ENCODE assay signal across 14 cellular contexts in the genomic region with DNA sequence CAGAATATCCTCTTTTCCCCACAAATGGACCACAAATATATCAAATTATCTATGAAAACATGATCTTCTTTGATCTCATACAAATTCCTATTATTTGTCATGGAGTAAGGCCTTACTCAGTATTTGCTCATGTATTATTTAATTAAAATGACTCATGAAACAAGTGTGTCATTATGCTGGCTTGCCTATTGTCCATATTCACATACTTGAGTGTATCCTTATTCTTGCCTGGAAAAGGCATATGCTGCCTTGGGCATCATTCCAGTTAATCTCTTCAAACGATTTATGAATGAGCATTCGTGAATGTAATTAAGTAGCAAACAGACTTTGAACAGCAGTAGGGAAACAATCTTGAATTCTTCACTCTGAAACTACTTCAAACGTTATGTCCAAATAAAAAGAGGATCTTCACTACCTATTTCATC. TPM values are rescaled to one million over a fixed set of nuclear protein-coding genes. Genes with fewer than 3 reads are reported as not detected.
A peak's percentile ranks its signal among the peaks of the same experiment; 100 is the strongest.
DNase-seq lines count a peak whose midpoint lies in the region; ATAC-seq, FAIRE-seq and TF ChIP-seq lines count a peak whose summit lies in the region.
"Had no signal": no experiment of that assay in that cellular context is flagged by ENCODE, and none has a peak within 500 bp of the region (broad histone marks: within the 10 kb centered on the region; RNA-seq: fewer than 3 reads in every experiment).

No MANE protein-coding gene starts in this region.

- peak overlapping the region; percentile 8 for H3K9ac ChIP-seq in endothelial cell of umbilical vein (replicated peaks; ENCODE audit: extremely low read depth, insufficient read depth, low read length)
- H3K9ac ChIP-seq: neural progenitor cell had no signal

- no peaks in the 10 kb centered on the region for H3K9me1 ChIP-seq in endothelial cell of umbilical vein (replicated peaks; ENCODE audit: control insufficient read depth, extremely low read depth, insufficient read depth, low read length)

- peak; percentile 78 for FAIRE-seq in endothelial cell of umbilical vein (lab: Jason Lieb, UNC)
- FAIRE-seq: kidney had no signal

- ATAC-seq in upper lobe of right lung = peak; percentile 42

- H3K27me3 Mint-ChIP-seq in activated CD4-positive, alpha-beta T cell treated with anti-CD3 and anti-CD28 coated beads, Interleukin-2, amount 10 ng/mL, durations not matched to agents 7 days and 5 days = peaks cover 29% of the 10 kb centered on the region

- H3K4me1 ChIP-seq in endothelial cell of umbilical vein (ENCODE audit: control insufficient read depth, extremely low read depth, insufficient read depth, low read length) (peaks cover 30% of the 10 kb centered on the region), upper lobe of right lung (peaks cover 4% of the 10 kb centered on the region), prostate gland (replicated peaks) (no peaks in the 10 kb centered on the region)
- H3K4me1 ChIP-seq: neural progenitor cell had no signal

- no peak for TF ChIP-seq POLR2A in endothelial cell of umbilical vein (IDR thresholded peaks at IDR 0.05; ENCODE audit: low read depth, low read length)
- TF ChIP-seq POLR2A in prostate gland (IDR thresholded peaks at IDR 0.05) = no peak

- H3K27ac ChIP-seq in endothelial cell of umbilical vein (ENCODE audit: insufficient read depth, low read depth, low read length) (peak overlapping the region; percentile 70), upper lobe of right lung (peak overlapping the region; percentile 24), prostate gland (no peak overlapping the region)
- H3K27ac ChIP-seq: neural progenitor cell, thoracic aorta had no signal

- no TSS peak for BruUV-seq in endothelial cell of umbilical vein (replicated peaks; lab: Mats Ljungman, UMichigan)

- CTCF ChIA-PET in endothelial cell of umbilical vein (lab: Charles Lee) = no interaction called here
- CTCF ChIA-PET in activated CD4-positive, alpha-beta T cell treated with anti-CD3 and anti-CD28 coated beads, Interleukin-2, amount 10 ng/mL, durations not matched to agents 7 days and 5 days (lab: Charles Lee) = no interaction called here

- dilution Hi-C loops in endothelial cell of umbilical vein (cut with MboI; ENCODE audit: extremely low pct_ligation_motif_present, low sequenced_read_pairs) = no loop called here

- H3K4me3 Mint-ChIP-seq in activated CD4-positive, alpha-beta T cell treated with anti-CD3 and anti-CD28 coated beads, Interleukin-2, amount 10 ng/mL, durations not matched to agents 7 days and 5 days = no peak overlapping the region
- H3K4me3 Mint-ChIP-seq: neural progenitor cell had no signal

- H3K9me3 Mint-ChIP-seq in activated CD4-positive, alpha-beta T cell treated with anti-CD3 and anti-CD28 coated beads, Interleukin-2, amount 10 ng/mL, durations not matched to agents 7 days and 5 days = no peaks in the 10 kb centered on the region

- H3K4me1 Mint-ChIP-seq in activated CD4-positive, alpha-beta T cell treated with anti-CD3 and anti-CD28 coated beads, Interleukin-2, amount 10 ng/mL, durations not matched to agents 7 days and 5 days = no peaks in the 10 kb centered on the region

- WGBS in prostate gland = 4% methylated on average over 3 of the region's 3 CpGs

- no peaks in the 10 kb centered on the region for H3K36me3 Mint-ChIP-seq in activated CD4-positive, alpha-beta T cell treated with anti-CD3 and anti-CD28 coated beads, Interleukin-2, amount 10 ng/mL, durations not matched to agents 7 days and 5 days (ENCODE audit: low read depth)
- H3K36me3 Mint-ChIP-seq: neural progenitor cell had no signal

- H3K4me3 ChIP-seq in endothelial cell of umbilical vein (replicated peaks in 1 of 3; ENCODE audit: insufficient read depth in 1 of 3, low read depth in 1 of 3, low read length in 3 of 3) (peak overlapping the region in 1 of 3 experiments; percentile 30), upper lobe of right lung (no peak overlapping the region), prostate gland (no peak overlapping the region)
- H3K4me3 ChIP-seq: neural progenitor cell, thoracic aorta had no signal

- POLR2A ChIA-PET in endothelial cell of umbilical vein (lab: Charles Lee) = no interaction called here
- POLR2A ChIA-PET in activated CD4-positive, alpha-beta T cell treated with anti-CD3 and anti-CD28 coated beads, Interleukin-2, amount 10 ng/mL, durations not matched to agents 7 days and 5 days (lab: Charles Lee) = no interaction called here

- no peaks in the 10 kb centered on the region for H3K79me2 ChIP-seq in endothelial cell of umbilical vein (ENCODE audit: control insufficient read depth, insufficient read depth, low read length)

- no peaks in the 10 kb centered on the region for H3K27me3 ChIP-seq in endothelial cell of umbilical vein (ENCODE audit: control insufficient read depth in 2 of 2, insufficient read depth in 2 of 2, low read length in 2 of 2)
- H3K27me3 ChIP-seq in upper lobe of right lung = no peaks in the 10 kb centered on the region
- no peaks in the 10 kb centered on the region for H3K27me3 ChIP-seq in prostate gland (replicated peaks; ENCODE audit: insufficient read depth)
- H3K27me3 ChIP-seq: neural progenitor cell had no signal

- H3K36me3 ChIP-seq in endothelial cell of umbilical vein (ENCODE audit: control insufficient read depth in 2 of 2, extremely low read depth in 1 of 2, insufficient read depth in 2 of 2, low read length in 2 of 2) (no peaks in the 10 kb centered on the region), upper lobe of right lung (no peaks in the 10 kb centered on the region), prostate gland (no peaks in the 10 kb centered on the region)
- H3K36me3 ChIP-seq: neural progenitor cell, thoracic aorta had no signal

- H3K27ac Mint-ChIP-seq in activated CD4-positive, alpha-beta T cell treated with anti-CD3 and anti-CD28 coated beads, Interleukin-2, amount 10 ng/mL, durations not matched to agents 7 days and 5 days = no peak overlapping the region
- H3K27ac Mint-ChIP-seq: neural progenitor cell had no signal

- TF ChIP-seq CTCF in endothelial cell of umbilical vein (IDR thresholded peaks at IDR 0.05; ENCODE audit: extremely low read depth in 1 of 2, insufficient read depth in 1 of 2, low read depth in 1 of 2, low read length in 2 of 2) (no peak), upper lobe of right lung (IDR thresholded peaks at IDR 0.05) (no peak), prostate gland (IDR thresholded peaks at IDR 0.05) (no peak)

- intact Hi-C loops in endothelial cell of umbilical vein (cut with micrococcal nuclease) = no loop called here
- intact Hi-C loops in upper lobe of right lung (cut with DNase I) = no loop called here
- intact Hi-C loops in prostate gland (cut with DNase I) = no loop called here

- DNase-seq in DMS153 (lab: John Stamatoyannopoulos, UW) (peak; percentile 56), DMS153 treated with DMSO at 0.1 percent for 48 hours (lab: John Stamatoyannopoulos, UW; ENCODE audit: unreplicated experiment) (no peak), NCI-H69 (lab: John Stamatoyannopoulos, UW) (peak; percentile 96), endothelial cell of umbilical vein (ENCODE audit: low read depth, low spot score) (peak; percentile 87), upper lobe of right lung (no peak), prostate gland (ENCODE audit: low spot score) (no peak), H4 (ENCODE audit: low spot score) (no peak)
- DNase-seq in activated CD4-positive, alpha-beta T cell treated with anti-CD3 and anti-CD28 coated beads, Interleukin-2, amount 10 ng/mL, durations not matched to agents 7 days and 5 days = no peak
- DNase-seq: activated effector memory CD4-positive, alpha-beta T cell treated with anti-CD3 and anti-CD28 coated beads, Interleukin-2, amount 50 U/mL, for 16 hours; effector memory CD4-positive, alpha-beta T cell; kidney; stimulated activated CD4-positive, alpha-beta T cell treated with anti-CD3 and anti-CD28 coated beads, Interleukin-4, amount 100 ng/mL, for 1 hour had no signal

- peak overlapping the region; percentile 88 for H2AFZ ChIP-seq in endothelial cell of umbilical vein (ENCODE audit: low read depth, low read length)
- H2AFZ ChIP-seq: neural progenitor cell had no signal

- peak overlapping the region; percentile 88 for H3K4me2 ChIP-seq in endothelial cell of umbilical vein (ENCODE audit: insufficient read depth, low read length)
- H3K4me2 ChIP-seq: neural progenitor cell had no signal

- no peaks in the 10 kb centered on the region for H4K20me1 ChIP-seq in endothelial cell of umbilical vein (replicated peaks; ENCODE audit: control insufficient read depth, extremely low read depth, insufficient read depth, low read length)

- H3K9me3 ChIP-seq in endothelial cell of umbilical vein (replicated peaks; ENCODE audit: control insufficient read depth, insufficient read depth, low read length) (no peaks in the 10 kb centered on the region), upper lobe of right lung (no peaks in the 10 kb centered on the region), prostate gland (no peaks in the 10 kb centered on the region)
- H3K9me3 ChIP-seq: thoracic aorta had no signal

RNA-seq across cellular contexts. Expression of a gene that starts 22.6 kb away (rescaled TPM):
- total RNA-seq in endothelial cell of umbilical vein (36.6 and 40.7 TPM in 2 replicates), upper lobe of right lung (15.2 TPM), prostate gland (1 to 10 TPM; 7.4 to 8.3 TPM)
- polyA plus RNA-seq in endothelial cell of umbilical vein = 12.9 and 17.1 TPM in 2 replicates
- 21.6 and 30.7 TPM in 2 replicates for polyA plus RNA-seq in endothelial cell of umbilical vein (2011; cell fraction: cytosol; rRNA removed)
- polyA plus RNA-seq in endothelial cell of umbilical vein (2011; cell fraction: nucleus; rRNA removed) = 10.3 and 12.1 TPM in 2 replicates
- 80.3 and 87.5 TPM in 2 replicates for polyA plus RNA-seq in endothelial cell of umbilical vein (2012)
- 10.9 and 12.0 TPM in 2 replicates for polyA minus RNA-seq in endothelial cell of umbilical vein
- 34.0 TPM for polyA minus RNA-seq in endothelial cell of umbilical vein (2011; cell fraction: cytosol; rRNA and poly(A)+ RNA removed)
- 10.6 and 18.4 TPM in 2 replicates for polyA minus RNA-seq in endothelial cell of umbilical vein (2011; cell fraction: nucleus; rRNA and poly(A)+ RNA removed)
- 24.8 and 32.6 TPM in 2 replicates for total RNA-seq in H4 (2014; rRNA removed; shearing (Covaris generic))
- total RNA-seq in activated CD4-positive, alpha-beta T cell treated with anti-CD3 and anti-CD28 coated beads, Interleukin-2, amount 10 ng/mL, durations not matched to agents 7 days and 5 days = 10 to 100 TPM; 23.2 to 32.8 TPM

RNA-seq across cellular contexts. Expression of a gene that starts 45.6 kb away (rescaled TPM):
- total RNA-seq in endothelial cell of umbilical vein (105 and 120 TPM in 2 replicates), upper lobe of right lung (136 TPM), prostate gland (100 to 1,000 TPM in 1 of 2 donors, 10 to 100 TPM in 1; 79.2 to 118 TPM)
- 317 and 352 TPM in 2 replicates for polyA plus RNA-seq in endothelial cell of umbilical vein
- polyA plus RNA-seq in endothelial cell of umbilical vein (2011; cell fraction: cytosol; rRNA removed) = 209 and 219 TPM in 2 replicates
- polyA plus RNA-seq in endothelial cell of umbilical vein (2011; cell fraction: nucleus; rRNA removed) = 152 and 199 TPM in 2 replicates
- polyA plus RNA-seq in endothelial cell of umbilical vein (2012) = 251 and 280 TPM in 2 replicates
- 890 and 1,000 TPM in 2 replicates for polyA minus RNA-seq in endothelial cell of umbilical vein
- polyA minus RNA-seq in endothelial cell of umbilical vein (2011; cell fraction: cytosol; rRNA and poly(A)+ RNA removed) = 6.9 TPM
- polyA minus RNA-seq in endothelial cell of umbilical vein (2011; cell fraction: nucleus; rRNA and poly(A)+ RNA removed) = 255 and 325 TPM in 2 replicates
- 16.3 and 19.4 TPM in 2 replicates for total RNA-seq in H4 (2014; rRNA removed; shearing (Covaris generic))
- total RNA-seq in activated CD4-positive, alpha-beta T cell treated with anti-CD3 and anti-CD28 coated beads, Interleukin-2, amount 10 ng/mL, durations not matched to agents 7 days and 5 days = under 1 TPM; 0.17 to 0.40 TPM

Comparison
In these comparisons a context has a peak if more than half of its experiments do, and no peak if none do; other contexts are left out.
1. DNase-seq: peak in DMS153 (single experiment), NCI-H69 (single experiment) and endothelial cell of umbilical vein (single experiment); none in DMS153 treated with DMSO at 0.1 percent for 48 hours (single experiment), upper lobe of right lung (single experiment), prostate gland (single experiment), H4 (single experiment) and activated CD4-positive, alpha-beta T cell treated with anti-CD3 and anti-CD28 coated beads, Interleukin-2, amount 10 ng/mL, durations not matched to agents 7 days and 5 days (single experiment).
2. H3K27ac ChIP-seq: peak in endothelial cell of umbilical vein (single experiment) and upper lobe of right lung (single experiment); none in prostate gland (0 of 2).
3. RNA of a gene that starts 45.6 kb away (total RNA-seq): 136 TPM in upper lobe of right lung (single experiment), 105 to 120 TPM in endothelial cell of umbilical vein, 79.2 to 118 TPM in prostate gland and 16.3 to 19.4 TPM in H4; 0.17 to 0.40 TPM in activated CD4-positive, alpha-beta T cell treated with anti-CD3 and anti-CD28 coated beads, Interleukin-2, amount 10 ng/mL, durations not matched to agents 7 days and 5 days; every median in the first group is over 10 times any median in the second.